Comparison of ENCODE assay signal across 27 cellular contexts in genomic region chr4:3665360-3665891, GRCh38.
"Had no signal": no experiment of that assay in that cellular context is flagged by ENCODE, and none has a peak within 500 bp of the region (broad histone marks: within the 10 kb centered on the region; RNA-seq: fewer than 3 reads in every experiment).

No MANE protein-coding gene starts in this region.

- H3K36me3 ChIP-seq: left lung, lower lobe of right lung, pancreas, prostate gland, spleen, suprapubic skin, thoracic aorta, tibial artery, upper lobe of right lung had no signal

- ATAC-seq: left colon; left lung; lower lobe of right lung; naive thymus-derived CD8-positive, alpha-beta T cell; pancreas; right cardiac atrium; sciatic nerve; stimulated activated effector memory CD8-positive, alpha-beta T cell treated with anti-CD3 and anti-CD28 coated beads, Interleukin-12 subunit alpha, Interleukin-12 subunit beta, amount 100 ng/mL, for 72 hours; upper lobe of right lung had no signal

- H3K4me1 Mint-ChIP-seq: immature natural killer cell; naive thymus-derived CD8-positive, alpha-beta T cell; stimulated activated effector memory CD8-positive, alpha-beta T cell treated with anti-CD3 and anti-CD28 coated beads, Interleukin-12 subunit alpha, Interleukin-12 subunit beta, amount 100 ng/mL, for 72 hours had no signal

- H3K4me1 ChIP-seq: left lung, lower lobe of right lung, pancreas, prostate gland, spleen, suprapubic skin, tibial artery, upper lobe of right lung had no signal

- H3K4me3 Mint-ChIP-seq: immature natural killer cell; naive thymus-derived CD8-positive, alpha-beta T cell; nephron; neural crest cell; stimulated activated effector memory CD8-positive, alpha-beta T cell treated with anti-CD3 and anti-CD28 coated beads, Interleukin-12 subunit alpha, Interleukin-12 subunit beta, amount 100 ng/mL, for 72 hours; stimulated activated naive CD8-positive, alpha-beta T cell treated with anti-CD3 and anti-CD28 coated beads, Interleukin-15, Interleukin-2, amounts not matched to agents 100 ng/mL and 50 ng/mL, for 24 hours had no signal

- H3K27ac Mint-ChIP-seq: immature natural killer cell; naive thymus-derived CD8-positive, alpha-beta T cell; stimulated activated effector memory CD8-positive, alpha-beta T cell treated with anti-CD3 and anti-CD28 coated beads, Interleukin-12 subunit alpha, Interleukin-12 subunit beta, amount 100 ng/mL, for 72 hours; stimulated activated naive CD8-positive, alpha-beta T cell treated with anti-CD3 and anti-CD28 coated beads, Interleukin-15, Interleukin-2, amounts not matched to agents 100 ng/mL and 50 ng/mL, for 24 hours had no signal

- H3K9me3 Mint-ChIP-seq: immature natural killer cell had no signal

- H3K4me3 ChIP-seq: left lung, lower lobe of right lung, pancreas, prostate gland, skin epidermis, spleen, suprapubic skin, thoracic aorta, tibial artery, upper lobe of right lung had no signal

- H3K9me3 ChIP-seq: pancreas, prostate gland, suprapubic skin, thoracic aorta, upper lobe of right lung had no signal

- H3K27ac ChIP-seq: left lung, lower lobe of right lung, pancreas, prostate gland, skin epidermis, spleen, suprapubic skin, upper lobe of right lung had no signal

- DNase-seq: immature natural killer cell; kidney; left colon; lower lobe of right lung; mammary epithelial cell; mesenchymal stem cell; naive thymus-derived CD8-positive, alpha-beta T cell; pancreas; posterior cingulate gyrus; retina; spleen; stimulated activated CD4-positive, alpha-beta T cell treated with anti-CD3 and anti-CD28 coated beads, Interleukin-4, amount 100 ng/mL, for 24 hours; stimulated activated naive CD4-positive, alpha-beta T cell; tibial artery; trophoblast cell; upper lobe of right lung had no signal

- H3K36me3 Mint-ChIP-seq: immature natural killer cell; naive thymus-derived CD8-positive, alpha-beta T cell; stimulated activated effector memory CD8-positive, alpha-beta T cell treated with anti-CD3 and anti-CD28 coated beads, Interleukin-12 subunit alpha, Interleukin-12 subunit beta, amount 100 ng/mL, for 72 hours had no signal
